ENCODE assay signal across 12 cellular contexts in genomic region chr19:54141356-54141755, GRCh38.
A peak's percentile ranks its signal among the peaks of the same experiment; 100 is the strongest.
DNase-seq lines count a peak whose midpoint lies in the region.
"Had no signal": no experiment of that assay in that cellular context is flagged by ENCODE, and none has a peak within 500 bp of the region (broad histone marks: within the 10 kb centered on the region; RNA-seq: fewer than 3 reads in every experiment).

No MANE protein-coding gene starts in this region.

- DNase-seq in GM03348 (ENCODE audit: low spot score) (peak; percentile 50), fibroblast of gingiva (ENCODE audit: low read depth) (peak; percentile 57), midbrain (lab: John Stamatoyannopoulos, UW) (no peak), substantia nigra (lab: John Stamatoyannopoulos, UW) (no peak)
- DNase-seq: activated naive CD8-positive, alpha-beta T cell treated with anti-CD3 and anti-CD28 coated beads, Interleukin-2, amount 10 ng/mL, durations not matched to agents 7 days and 5 days; caudate nucleus; heart left ventricle; NCI-H2029; NCI-H526; ovary; PC-9; stomach had no signal

- no peak overlapping the region for H3K27ac ChIP-seq in substantia nigra (ENCODE audit: low read depth, low read length, poor library complexity, severe bottlenecking)
- H3K27ac ChIP-seq: heart left ventricle, ovary, PC-9, stomach had no signal

Comparison
In these comparisons a context has a peak if more than half of its experiments do, and no peak if none do; other contexts are left out.
1. DNase-seq: peak in GM03348 (single experiment) and fibroblast of gingiva (single experiment); none in midbrain (single experiment) and substantia nigra (0 of 49).